ENCODE assay signal across 11 cellular contexts in genomic region chrX:114075073-114075673, GRCh38.
A peak's percentile ranks its signal among the peaks of the same experiment; 100 is the strongest.
DNase-seq lines count a peak whose midpoint lies in the region; ATAC-seq and TF ChIP-seq lines count a peak whose summit lies in the region.
"Had no signal": no experiment of that assay in that cellular context is flagged by ENCODE, and none has a peak within 500 bp of the region (broad histone marks: within the 10 kb centered on the region; RNA-seq: fewer than 3 reads in every experiment).

No MANE protein-coding gene starts in this region.

- H3K36me3 Mint-ChIP-seq in Caco-2 (ENCODE audit: insufficient read depth, unreplicated experiment), result no peaks in the 10 kb centered on the region
- no peaks in the 10 kb centered on the region for H3K36me3 Mint-ChIP-seq in mesothelial cell of epicardium

- H3K4me2 ChIP-seq in KMS-11, result no peak overlapping the region

- DNase-seq in Caco-2 (no peak), adrenal gland (no peak), mesothelial cell of epicardium (ENCODE audit: low spot score in 2 of 2, unreplicated experiment in 2 of 2) (no peak), NK-92 (lab: John Stamatoyannopoulos, UW; ENCODE audit: unreplicated experiment) (no peak)
- DNase-seq in activated effector memory CD4-positive, alpha-beta T cell treated with Interleukin-2 at 50 U/mL for 16 hours, result no peak
- DNase-seq: activated CD4-positive, alpha-beta T cell treated with anti-CD3 and anti-CD28 coated beads for 36 hours; colonic mucosa; hippocampal formation had no signal

- BruUV-seq in Caco-2 (replicated peaks; lab: Mats Ljungman, UMichigan), result no TSS peak

- CTCF ChIA-PET in Caco-2 (lab: Charles Lee), result no interaction called here

- TF ChIP-seq CTCF in Caco-2 (IDR thresholded peaks at IDR 0.05; ENCODE audit: insufficient read depth in 1 of 2, low read depth in 1 of 2, low read length in 1 of 2, severe bottlenecking in 1 of 2, unreplicated experiment in 1 of 2) (peak; percentile 26 to 27), KMS-11 (conservative IDR thresholded peaks at IDR 0.05; ENCODE audit: low read depth, low read length) (peak; percentile 52), adrenal gland (IDR thresholded peaks at IDR 0.05) (peak in 4 of 6 experiments; percentile 16 to 52 (median 26)), mesothelial cell of epicardium (IDR thresholded peaks at IDR 0.05; ENCODE audit: unreplicated experiment) (peak; percentile 78)

- no peaks in the 10 kb centered on the region for H3K4me1 ChIP-seq in Caco-2
- no peaks in the 10 kb centered on the region for H3K4me1 ChIP-seq in KMS-11 (ENCODE audit: low read depth, poor library complexity, severe bottlenecking)
- no peaks in the 10 kb centered on the region for H3K4me1 ChIP-seq in adrenal gland (replicated peaks in 1 of 2)
- H3K4me1 ChIP-seq: colonic mucosa had no signal

- no peak overlapping the region for H3K27ac Mint-ChIP-seq in Caco-2 (ENCODE audit: unreplicated experiment)
- H3K27ac Mint-ChIP-seq in mesothelial cell of epicardium, result no peak overlapping the region
- H3K27ac Mint-ChIP-seq: activated CD4-positive, alpha-beta T cell treated with anti-CD3 and anti-CD28 coated beads for 36 hours had no signal

- POLR2A ChIA-PET in Caco-2 (lab: Charles Lee), result no interaction called here

- H3K4me1 Mint-ChIP-seq in Caco-2 (ENCODE audit: low read depth, unreplicated experiment) (no peaks in the 10 kb centered on the region), mesothelial cell of epicardium (peaks cover 20% of the 10 kb centered on the region)
- H3K4me1 Mint-ChIP-seq: activated CD4-positive, alpha-beta T cell treated with anti-CD3 and anti-CD28 coated beads for 36 hours had no signal

- H3K9me3 ChIP-seq in Caco-2 (no peaks in the 10 kb centered on the region), adrenal gland (replicated peaks in 1 of 3) (no peaks in the 10 kb centered on the region)
- H3K9me3 ChIP-seq: colonic mucosa had no signal

- no peak for TF ChIP-seq POLR2A in adrenal gland (IDR thresholded peaks at IDR 0.05)

- no peak overlapping the region for H3K27ac ChIP-seq in KMS-11
- no peak overlapping the region for H3K27ac ChIP-seq in adrenal gland
- H3K27ac ChIP-seq: colonic mucosa had no signal

- H3K27me3 Mint-ChIP-seq in Caco-2 (ENCODE audit: insufficient read depth, unreplicated experiment) (no peaks in the 10 kb centered on the region), mesothelial cell of epicardium (ENCODE audit: low read depth) (no peaks in the 10 kb centered on the region)
- H3K27me3 Mint-ChIP-seq: activated CD4-positive, alpha-beta T cell treated with anti-CD3 and anti-CD28 coated beads for 36 hours had no signal

- H3K27me3 ChIP-seq in Caco-2 (replicated peaks; ENCODE audit: control insufficient read depth, insufficient read depth, low read length) (no peaks in the 10 kb centered on the region), KMS-11 (ENCODE audit: insufficient read depth, low read depth) (no peaks in the 10 kb centered on the region), adrenal gland (no peaks in the 10 kb centered on the region)
- H3K27me3 ChIP-seq: colonic mucosa had no signal

- H3K4me3 ChIP-seq in Caco-2 (ENCODE audit: low read depth, low read length), result no peak overlapping the region
- no peak overlapping the region for H3K4me3 ChIP-seq in KMS-11 (IDR thresholded peaks at IDR 0.05; ENCODE audit: insufficient read depth, low read depth, low read length)
- no peak overlapping the region for H3K4me3 ChIP-seq in adrenal gland
- H3K4me3 ChIP-seq: colonic mucosa had no signal

- ATAC-seq in GM21737 (IDR thresholded peaks at IDR 0.05; ENCODE audit: unreplicated experiment), result no peak
- no peak for ATAC-seq in esophagus mucosa
- ATAC-seq: activated CD4-positive, alpha-beta T cell treated with anti-CD3 and anti-CD28 coated beads for 36 hours had no signal

- H2AFZ ChIP-seq in KMS-11 (ENCODE audit: low read depth), result no peak overlapping the region

- H3K4me3 Mint-ChIP-seq in Caco-2 (ENCODE audit: unreplicated experiment) (no peak overlapping the region), mesothelial cell of epicardium (no peak overlapping the region)
- H3K4me3 Mint-ChIP-seq: activated CD4-positive, alpha-beta T cell treated with anti-CD3 and anti-CD28 coated beads for 36 hours had no signal

- H3K36me3 ChIP-seq in Caco-2 (ENCODE audit: control insufficient read depth, insufficient read depth, low read length), result no peaks in the 10 kb centered on the region
- no peaks in the 10 kb centered on the region for H3K36me3 ChIP-seq in KMS-11 (ENCODE audit: insufficient read depth)
- no peaks in the 10 kb centered on the region for H3K36me3 ChIP-seq in adrenal gland (replicated peaks in 1 of 2)
- H3K36me3 ChIP-seq: colonic mucosa had no signal

- WGBS in adrenal gland, 4 donors, result 43 to 53% (median 48%) methylated on average over 4 of the region's 4 CpGs

- no peaks in the 10 kb centered on the region for H4K20me1 ChIP-seq in KMS-11 (ENCODE audit: insufficient read depth)

- intact Hi-C loops in Caco-2 (cut with micrococcal nuclease; ENCODE audit: unreplicated experiment) (loop anchor here (1.0 to 2.0 kb wide), 2 partner anchors 128 to 146 kb away; no protein-coding TSS in a partner anchor), adrenal gland (cut with DNase I) (no loop called here)

- no peaks in the 10 kb centered on the region for H3K79me2 ChIP-seq in KMS-11 (ENCODE audit: insufficient read depth, low read depth)

- H3K9ac ChIP-seq in KMS-11, result no peak overlapping the region

- H3K9me3 Mint-ChIP-seq in Caco-2 (ENCODE audit: unreplicated experiment) (no peaks in the 10 kb centered on the region), mesothelial cell of epicardium (peaks cover 4% of the 10 kb centered on the region)

Comparison
In these comparisons a context has a peak if more than half of its experiments do, and no peak if none do; other contexts are left out.
1. CTCF ChIP-seq: peak in every context shown above with its lines; median percentile 78 in mesothelial cell of epicardium; 52 in KMS-11; 26 in Caco-2; 26 in adrenal gland.